In genomic region chr14:60656755-60657608, GRCh38 we compare ENCODE assay signal across 8 cellular contexts. TPM values are rescaled to one million over a fixed set of nuclear protein-coding genes. Genes with fewer than 3 reads are reported as not detected.
DNase-seq lines count a peak whose midpoint lies in the region; ATAC-seq and TF ChIP-seq lines count a peak whose summit lies in the region.

No MANE protein-coding gene starts in this region.

- no peak for DNase-seq in CD8-positive, alpha-beta memory T cell
- DNase-seq in NCI-H2107 treated with DMSO at 0.1 percent for 48 hours (lab: John Stamatoyannopoulos, UW; ENCODE audit: unreplicated experiment) (peak; percentile 81), right atrium auricular region (ENCODE audit: low spot score) (no peak), retinal pigment epithelial cell (ENCODE audit: low read depth) (no peak), activated gamma-delta T cell (lab: John Stamatoyannopoulos, UW) (no peak)
- no peak for DNase-seq in activated T-helper 2 cell treated with anti-CD3 and anti-CD28 coated beads, Interferon-gamma antibody, Interleukin-2, Interleukin-4, amounts not matched to agents 10 μg/mL and 5 μg/mL and 100 μg/mL, durations not matched to agents 14 hours and 24 hours and 36 hours (ENCODE audit: low spot score)

- ATAC-seq in GM18858 (IDR thresholded peaks at IDR 0.05; ENCODE audit: unreplicated experiment) (peak; percentile 73), HG02970 (IDR thresholded peaks at IDR 0.05; ENCODE audit: low FRiP score, unreplicated experiment) (peak; percentile 83)

- H3K4me1 ChIP-seq in CD8-positive, alpha-beta memory T cell (ENCODE audit: insufficient read depth, low read length), result peaks cover 25% of the 10 kb centered on the region
- H3K4me1 ChIP-seq in right atrium auricular region, result peaks cover 0 to 33% of the 10 kb centered on the region in 2 donors

- intact Hi-C loops in activated T-helper 2 cell treated with anti-CD3 and anti-CD28 coated beads, Interferon-gamma antibody, Interleukin-2, Interleukin-4, amounts not matched to agents 10 μg/mL and 5 μg/mL and 100 μg/mL, durations not matched to agents 14 hours and 24 hours and 36 hours (cut with micrococcal nuclease), result loop anchor here (1.0 to 5.0 kb wide), 5 partner anchors 9 to 595 kb away; partner anchors contain the start of gene SIX4

- CTCF ChIA-PET in CD8-positive, alpha-beta memory T cell (lab: Charles Lee), result interaction anchor here (0.9 kb wide), 1 partner anchor 19 kb away, joined by 3 read pairs; no protein-coding TSS in a partner anchor

- H3K27me3 Mint-ChIP-seq in CD8-positive, alpha-beta memory T cell, result peaks cover 64 to 83% of the 10 kb centered on the region in 2 donors
- H3K27me3 Mint-ChIP-seq in activated T-helper 2 cell treated with anti-CD3 and anti-CD28 coated beads, Interferon-gamma antibody, Interleukin-2, Interleukin-4, amounts not matched to agents 10 μg/mL and 5 μg/mL and 100 μg/mL, durations not matched to agents 14 hours and 24 hours and 36 hours (ENCODE audit: low read depth), result peaks cover 82% of the 10 kb centered on the region

- H3K36me3 Mint-ChIP-seq in CD8-positive, alpha-beta memory T cell, result no peaks in the 10 kb centered on the region
- peaks cover 6% of the 10 kb centered on the region for H3K36me3 Mint-ChIP-seq in activated T-helper 2 cell treated with anti-CD3 and anti-CD28 coated beads, Interferon-gamma antibody, Interleukin-2, Interleukin-4, amounts not matched to agents 10 μg/mL and 5 μg/mL and 100 μg/mL, durations not matched to agents 14 hours and 24 hours and 36 hours (ENCODE audit: low read depth)

- H3K4me3 Mint-ChIP-seq in CD8-positive, alpha-beta memory T cell, result peak overlapping the region; percentile 35 to 87 (median 80)
- H3K4me3 Mint-ChIP-seq in activated T-helper 2 cell treated with anti-CD3 and anti-CD28 coated beads, Interferon-gamma antibody, Interleukin-2, Interleukin-4, amounts not matched to agents 10 μg/mL and 5 μg/mL and 100 μg/mL, durations not matched to agents 14 hours and 24 hours and 36 hours (ENCODE audit: low read depth), result peak overlapping the region; percentile 79

- POLR2A ChIA-PET in CD8-positive, alpha-beta memory T cell (lab: Charles Lee), result no interaction called here

- H3K27me3 ChIP-seq in CD8-positive, alpha-beta memory T cell (ENCODE audit: insufficient read depth, low read length, poor library complexity, severe bottlenecking), result peaks cover 58% of the 10 kb centered on the region
- H3K27me3 ChIP-seq in right atrium auricular region, result peaks cover 36 to 46% of the 10 kb centered on the region in 2 donors

- peak overlapping the region; percentile 22 for H3K4me3 ChIP-seq in CD8-positive, alpha-beta memory T cell (ENCODE audit: low read length)
- H3K4me3 ChIP-seq in right atrium auricular region (peak overlapping the region; percentile 47 to 63), retinal pigment epithelial cell (ENCODE audit: low read length) (peak overlapping the region; percentile 75)

- peaks cover 0 to under 1% (median 0%) of the 10 kb centered on the region in 5 donors for H3K9me3 Mint-ChIP-seq in CD8-positive, alpha-beta memory T cell
- no peaks in the 10 kb centered on the region for H3K9me3 Mint-ChIP-seq in activated T-helper 2 cell treated with anti-CD3 and anti-CD28 coated beads, Interferon-gamma antibody, Interleukin-2, Interleukin-4, amounts not matched to agents 10 μg/mL and 5 μg/mL and 100 μg/mL, durations not matched to agents 14 hours and 24 hours and 36 hours

- H3K27ac Mint-ChIP-seq in CD8-positive, alpha-beta memory T cell, result no peak overlapping the region
- no peak overlapping the region for H3K27ac Mint-ChIP-seq in activated T-helper 2 cell treated with anti-CD3 and anti-CD28 coated beads, Interferon-gamma antibody, Interleukin-2, Interleukin-4, amounts not matched to agents 10 μg/mL and 5 μg/mL and 100 μg/mL, durations not matched to agents 14 hours and 24 hours and 36 hours

- H3K9me3 ChIP-seq in CD8-positive, alpha-beta memory T cell (ENCODE audit: low read length), result no peaks in the 10 kb centered on the region
- H3K9me3 ChIP-seq in right atrium auricular region, result no peaks in the 10 kb centered on the region

- no peak overlapping the region for H3K27ac ChIP-seq in CD8-positive, alpha-beta memory T cell (ENCODE audit: low read depth, low read length)
- H3K27ac ChIP-seq in right atrium auricular region, result no peak overlapping the region

- TF ChIP-seq CTCF in right atrium auricular region (IDR thresholded peaks at IDR 0.05), result peak in 1 of 2 donors; percentile 70
- TF ChIP-seq CTCF in retinal pigment epithelial cell (conservative IDR thresholded peaks at IDR 0.05; ENCODE audit: low read depth, low read length), result peak; percentile 51

- no peaks in the 10 kb centered on the region for H3K36me3 ChIP-seq in CD8-positive, alpha-beta memory T cell (ENCODE audit: insufficient read depth, low read length)
- no peaks in the 10 kb centered on the region for H3K36me3 ChIP-seq in right atrium auricular region

- H3K4me1 Mint-ChIP-seq in CD8-positive, alpha-beta memory T cell, result peaks cover 50 to 61% (median 55%) of the 10 kb centered on the region in 3 donors
- peaks cover 28% of the 10 kb centered on the region for H3K4me1 Mint-ChIP-seq in activated T-helper 2 cell treated with anti-CD3 and anti-CD28 coated beads, Interferon-gamma antibody, Interleukin-2, Interleukin-4, amounts not matched to agents 10 μg/mL and 5 μg/mL and 100 μg/mL, durations not matched to agents 14 hours and 24 hours and 36 hours (ENCODE audit: low read depth)

RNA-seq across cellular contexts. Expression of gene SIX1, which starts 7.7 kb away (rescaled TPM):
- total RNA-seq in CD8-positive, alpha-beta memory T cell, result not detected
- not detected for polyA plus RNA-seq in CD8-positive, alpha-beta memory T cell
- total RNA-seq in activated T-helper 2 cell treated with anti-CD3 and anti-CD28 coated beads, Interferon-gamma antibody, Interleukin-2, Interleukin-4, amounts not matched to agents 10 μg/mL and 5 μg/mL and 100 μg/mL, durations not matched to agents 14 hours and 24 hours and 36 hours, result 0.30 and 0.48 TPM in 2 replicates
- total RNA-seq in right atrium auricular region, result not detected

Comparison
In these comparisons a context has a peak if more than half of its experiments do, and no peak if none do; other contexts are left out.
1. H3K4me3 ChIP-seq: peak in every context shown above with its lines; median percentile 75 in retinal pigment epithelial cell; 55 in right atrium auricular region; 22 in CD8-positive, alpha-beta memory T cell.